25 cellular contexts compared by ENCODE assay signal in genomic region chr2:199118701-199119241, GRCh38.
"Had no signal": no experiment of that assay in that cellular context is flagged by ENCODE, and none has a peak within 500 bp of the region (broad histone marks: within the 10 kb centered on the region; RNA-seq: fewer than 3 reads in every experiment).

No MANE protein-coding gene starts in this region.

- H3K4me3 ChIP-seq: coronary artery, esophagus muscularis mucosa, gastroesophageal sphincter, heart right ventricle, lower lobe of right lung, skin epidermis, suprapubic skin, transverse colon, vagina had no signal

- H3K9me3 Mint-ChIP-seq: activated CD4-positive, alpha-beta T cell treated with anti-CD3 and anti-CD28 coated beads, Interleukin-2, amount 10 ng/mL, durations not matched to agents 24 days and 14 days; activated CD8-positive, alpha-beta T cell treated with anti-CD3 and anti-CD28 coated beads for 36 hours; activated naive CD4-positive, alpha-beta T cell treated with anti-CD3 and anti-CD28 coated beads for 36 hours; activated T-helper 17 cell treated with anti-CD3 and anti-CD28 coated beads, Interleukin-2, amount 50 U/mL, for 72 hours; nephron; stimulated activated naive CD8-positive, alpha-beta T cell treated with anti-CD3 and anti-CD28 coated beads, Interleukin-15, amount 100 ng/mL, for 72 hours had no signal

- H3K4me3 Mint-ChIP-seq: activated CD4-positive, alpha-beta T cell treated with anti-CD3 and anti-CD28 coated beads, Interleukin-2, amount 10 ng/mL, durations not matched to agents 24 days and 14 days; activated CD8-positive, alpha-beta T cell treated with anti-CD3 and anti-CD28 coated beads for 36 hours; activated naive CD4-positive, alpha-beta T cell treated with anti-CD3 and anti-CD28 coated beads for 36 hours; activated T-helper 17 cell treated with anti-CD3 and anti-CD28 coated beads, Interleukin-2, amount 50 U/mL, for 72 hours; central memory CD8-positive, alpha-beta T cell; immature natural killer cell; nephron; stimulated activated naive CD8-positive, alpha-beta T cell treated with anti-CD3 and anti-CD28 coated beads, Interleukin-15, amount 100 ng/mL, for 72 hours had no signal

- H3K27ac ChIP-seq: coronary artery, esophagus muscularis mucosa, gastroesophageal sphincter, heart right ventricle, lower lobe of right lung, skin epidermis, suprapubic skin, transverse colon, vagina had no signal

- DNase-seq: activated CD4-positive, alpha-beta T cell treated with anti-CD3 and anti-CD28 coated beads, Interleukin-2, amount 10 ng/mL, durations not matched to agents 24 days and 14 days; activated CD4-positive, CD25-positive, alpha-beta regulatory T cell; activated CD8-positive, alpha-beta T cell treated with anti-CD3 and anti-CD28 coated beads for 36 hours; activated naive CD4-positive, alpha-beta T cell treated with anti-CD3 and anti-CD28 coated beads for 36 hours; activated T-cell treated with anti-CD3 and anti-CD28 coated beads, Interleukin-2, amount 50 U/mL, for 1 hour; heart right ventricle; immature natural killer cell; lower lobe of right lung; midbrain; right cardiac atrium; stimulated activated CD4-positive, alpha-beta T cell treated with anti-CD3 and anti-CD28 coated beads, Interleukin-4, amount 100 ng/mL, for 1 hour; stimulated activated naive CD8-positive, alpha-beta T cell treated with anti-CD3 and anti-CD28 coated beads, Interleukin-15, amount 100 ng/mL, for 72 hours; T-helper 1 cell; T-helper 9 cell; transverse colon had no signal

- H3K36me3 Mint-ChIP-seq: immature natural killer cell had no signal

- H3K9me3 ChIP-seq: esophagus muscularis mucosa, gastroesophageal sphincter, heart right ventricle, lower lobe of right lung, suprapubic skin, transverse colon, vagina had no signal

- H3K36me3 ChIP-seq: esophagus muscularis mucosa, gastroesophageal sphincter, heart right ventricle, lower lobe of right lung, suprapubic skin, transverse colon, vagina had no signal

- H3K4me1 Mint-ChIP-seq: activated CD4-positive, alpha-beta T cell treated with anti-CD3 and anti-CD28 coated beads, Interleukin-2, amount 10 ng/mL, durations not matched to agents 24 days and 14 days; activated T-helper 17 cell treated with anti-CD3 and anti-CD28 coated beads, Interleukin-2, amount 50 U/mL, for 72 hours; central memory CD8-positive, alpha-beta T cell; immature natural killer cell; stimulated activated naive CD8-positive, alpha-beta T cell treated with anti-CD3 and anti-CD28 coated beads, Interleukin-15, amount 100 ng/mL, for 72 hours had no signal

- H3K4me1 ChIP-seq: esophagus muscularis mucosa, gastroesophageal sphincter, heart right ventricle, lower lobe of right lung, suprapubic skin, transverse colon, vagina had no signal

- H3K27me3 Mint-ChIP-seq: activated CD4-positive, alpha-beta T cell treated with anti-CD3 and anti-CD28 coated beads, Interleukin-2, amount 10 ng/mL, durations not matched to agents 24 days and 14 days; activated CD8-positive, alpha-beta T cell treated with anti-CD3 and anti-CD28 coated beads for 36 hours; activated T-helper 17 cell treated with anti-CD3 and anti-CD28 coated beads, Interleukin-2, amount 50 U/mL, for 72 hours; central memory CD8-positive, alpha-beta T cell; progenitor cell of endocrine pancreas; stimulated activated naive CD8-positive, alpha-beta T cell treated with anti-CD3 and anti-CD28 coated beads, Interleukin-15, amount 100 ng/mL, for 72 hours had no signal

- ATAC-seq: activated CD8-positive, alpha-beta T cell treated with anti-CD3 and anti-CD28 coated beads for 36 hours; activated T-helper 17 cell treated with anti-CD3 and anti-CD28 coated beads, Interleukin-2, amount 50 U/mL, for 72 hours; gastroesophageal sphincter; heart right ventricle; lower lobe of right lung; right cardiac atrium; stimulated activated naive CD8-positive, alpha-beta T cell treated with anti-CD3 and anti-CD28 coated beads, Interleukin-15, amount 100 ng/mL, for 72 hours had no signal

- H3K27me3 ChIP-seq: esophagus muscularis mucosa, gastroesophageal sphincter, heart right ventricle, suprapubic skin, transverse colon, vagina had no signal

- H3K27ac Mint-ChIP-seq: activated CD4-positive, alpha-beta T cell treated with anti-CD3 and anti-CD28 coated beads, Interleukin-2, amount 10 ng/mL, durations not matched to agents 24 days and 14 days; activated CD8-positive, alpha-beta T cell treated with anti-CD3 and anti-CD28 coated beads for 36 hours; activated naive CD4-positive, alpha-beta T cell treated with anti-CD3 and anti-CD28 coated beads for 36 hours; activated T-helper 17 cell treated with anti-CD3 and anti-CD28 coated beads, Interleukin-2, amount 50 U/mL, for 72 hours; immature natural killer cell; progenitor cell of endocrine pancreas; stimulated activated naive CD8-positive, alpha-beta T cell treated with anti-CD3 and anti-CD28 coated beads, Interleukin-15, amount 100 ng/mL, for 72 hours had no signal
